In genomic region chr2:86160156-86160952, GRCh38 we compare ENCODE assay signal across 22 cellular contexts. TPM values are rescaled to one million over a fixed set of nuclear protein-coding genes. Genes with fewer than 3 reads are reported as not detected.
DNase-seq lines count a peak whose midpoint lies in the region; ATAC-seq and TF ChIP-seq lines count a peak whose summit lies in the region.
"Had no signal": no experiment of that assay in that cellular context is flagged by ENCODE, and none has a peak within 500 bp of the region (broad histone marks: within the 10 kb centered on the region; RNA-seq: fewer than 3 reads in every experiment).

No MANE protein-coding gene starts in this region.

- H3K27ac Mint-ChIP-seq in T-helper 1 cell treated with Interleukin-12 subunit alpha and Interleukin-12 subunit beta and Interleukin-4 antibody, amounts not matched to agents 30 μg/mL and 1 μg/mL, for 36 hours: peak overlapping the region; percentile 41
- H3K27ac Mint-ChIP-seq: GM23338 had no signal

- no peak overlapping the region for H3K4me3 Mint-ChIP-seq in T-helper 1 cell treated with Interleukin-12 subunit alpha and Interleukin-12 subunit beta and Interleukin-4 antibody, amounts not matched to agents 30 μg/mL and 1 μg/mL, for 36 hours
- H3K4me3 Mint-ChIP-seq: CD14-positive monocyte, GM23338 had no signal

- 88 to 93% (median 90%) methylated on average over 6 of the region's 6 CpGs for WGBS in psoas muscle, 3 donors

- H3K27ac ChIP-seq in psoas muscle: no peak overlapping the region
- H3K27ac ChIP-seq: 22Rv1, HL-60, KMS-11 had no signal

- ATAC-seq in psoas muscle (peak in 3 of 4 donors; percentile 36 to 57 (median 50)), HG02852 (IDR thresholded peaks at IDR 0.05; ENCODE audit: unreplicated experiment) (no peak)
- ATAC-seq: GM23338, Panc1 had no signal

- H3K4me3 ChIP-seq in psoas muscle (no peak overlapping the region), BE2C (ENCODE audit: low read depth, low read length) (no peak overlapping the region)
- H3K4me3 ChIP-seq: GM23338, HAP-1 had no signal

- intact Hi-C loops in psoas muscle (cut with DNase I): loop anchor here in 1 of 2 donors (5.0 to 10.0 kb wide), 2 partner anchors 33 to 536 kb away; no protein-coding TSS in a partner anchor

- no peaks in the 10 kb centered on the region for H3K4me1 ChIP-seq in psoas muscle
- no peaks in the 10 kb centered on the region for H3K4me1 ChIP-seq in BE2C
- H3K4me1 ChIP-seq: HAP-1 had no signal

- TF ChIP-seq CTCF in psoas muscle (IDR thresholded peaks at IDR 0.05) (no peak), BE2C (IDR thresholded peaks at IDR 0.05; ENCODE audit: low read depth, low read length) (no peak)

- peaks cover 40% of the 10 kb centered on the region for H3K36me3 Mint-ChIP-seq in T-helper 1 cell treated with Interleukin-12 subunit alpha and Interleukin-12 subunit beta and Interleukin-4 antibody, amounts not matched to agents 30 μg/mL and 1 μg/mL, for 36 hours (ENCODE audit: low read depth)

- no peaks in the 10 kb centered on the region for H3K27me3 Mint-ChIP-seq in T-helper 1 cell treated with Interleukin-12 subunit alpha and Interleukin-12 subunit beta and Interleukin-4 antibody, amounts not matched to agents 30 μg/mL and 1 μg/mL, for 36 hours (ENCODE audit: low read depth)

- no peaks in the 10 kb centered on the region for H3K27me3 ChIP-seq in psoas muscle (ENCODE audit: insufficient read depth in 3 of 3, low read length in 2 of 3)
- no peaks in the 10 kb centered on the region for H3K27me3 ChIP-seq in BE2C

- H3K9me3 Mint-ChIP-seq in T-helper 1 cell treated with Interleukin-12 subunit alpha and Interleukin-12 subunit beta and Interleukin-4 antibody, amounts not matched to agents 30 μg/mL and 1 μg/mL, for 36 hours: no peaks in the 10 kb centered on the region
- H3K9me3 Mint-ChIP-seq: CD14-positive monocyte, GM23338 had no signal

- peaks cover 9 to 99% of the 10 kb centered on the region in 2 donors for H3K36me3 ChIP-seq in psoas muscle (ENCODE audit: insufficient read depth in 1 of 2, low read depth in 1 of 2)
- H3K36me3 ChIP-seq in BE2C: peaks cover 14% of the 10 kb centered on the region

- peaks cover 2% of the 10 kb centered on the region for H3K4me1 Mint-ChIP-seq in T-helper 1 cell treated with Interleukin-12 subunit alpha and Interleukin-12 subunit beta and Interleukin-4 antibody, amounts not matched to agents 30 μg/mL and 1 μg/mL, for 36 hours (ENCODE audit: low read depth)
- H3K4me1 Mint-ChIP-seq: CD14-positive monocyte, GM23338 had no signal

- DNase-seq in T-helper 1 cell (no peak), amniotic epithelial cell (ENCODE audit: low read depth) (peak; percentile 95), iris pigment epithelial cell (ENCODE audit: low read depth) (peak; percentile 70), psoas muscle (no peak), BE2C (no peak)
- no peak for DNase-seq in stimulated activated CD4-positive, alpha-beta T cell treated with anti-CD3 and anti-CD28 coated beads, Interleukin-2, amount 100 ng/mL, for 24 hours
- DNase-seq: NCI-H1105, NCI-H146, NCI-H2029 treated with DMSO at 0.1 percent for 48 hours, NCI-H2171 treated with DMSO at 0.1 percent for 48 hours, NCI-H524 treated with DMSO at 0.1 percent for 48 hours, NCI-H82, SIG-M5 had no signal

- H3K9me3 ChIP-seq in psoas muscle (no peaks in the 10 kb centered on the region), BE2C (no peaks in the 10 kb centered on the region)
- H3K9me3 ChIP-seq: HAP-1 had no signal

RNA-seq across cellular contexts. Expression of gene IMMT, which starts 34.9 kb away (rescaled TPM):
- total RNA-seq in psoas muscle: 100 to 1,000 TPM; 141 to 272 (median 167) TPM
- 100 to 1,000 TPM; 132 to 185 (median 148) TPM for polyA plus RNA-seq in psoas muscle
- 48.0 TPM for polyA plus RNA-seq in BE2C (2012; ENCODE audit: insufficient read depth, insufficient read length, low read depth)

RNA-seq across cellular contexts. Expression of gene MRPL35, which starts 38.9 kb away (rescaled TPM):
- total RNA-seq in psoas muscle: 10 to 100 TPM; 39.7 to 67.4 (median 47.9) TPM
- polyA plus RNA-seq in psoas muscle: 10 to 100 TPM; 46.3 to 94.7 (median 65.8) TPM
- polyA plus RNA-seq in BE2C (2012; ENCODE audit: insufficient read depth, insufficient read length, low read depth): 24.3 TPM

RNA-seq across cellular contexts. Expression of gene PTCD3, which starts 54.3 kb away (rescaled TPM):
- 100 to 1,000 TPM in 3 of 4 donors, 10 to 100 TPM in 1; 92.5 to 148 (median 113) TPM for total RNA-seq in psoas muscle
- 10 to 100 TPM; 32.8 to 56.3 (median 42.9) TPM for polyA plus RNA-seq in psoas muscle
- 30.8 TPM for polyA plus RNA-seq in BE2C (2012; ENCODE audit: insufficient read depth, insufficient read length, low read depth)

RNA-seq across cellular contexts. Expression of gene POLR1A, which starts 54.7 kb away (rescaled TPM):
- 10 to 100 TPM; 27.0 to 41.6 (median 36.8) TPM for total RNA-seq in psoas muscle
- polyA plus RNA-seq in psoas muscle: 10 to 100 TPM in 2 of 3 donors, 1 to 10 TPM in 1; 6.1 to 15.1 (median 11.9) TPM
- 32.5 TPM for polyA plus RNA-seq in BE2C (2012; ENCODE audit: insufficient read depth, insufficient read length, low read depth)

Comparison
In these comparisons a context has a peak if more than half of its experiments do, and no peak if none do; other contexts are left out.
1. DNase-seq: peak in amniotic epithelial cell (single experiment) and iris pigment epithelial cell (single experiment); none in T-helper 1 cell (0 of 5), psoas muscle (0 of 2), stimulated activated CD4-positive, alpha-beta T cell treated with anti-CD3 and anti-CD28 coated beads, Interleukin-2, amount 100 ng/mL, for 24 hours (0 of 2) and BE2C (single experiment).